ENCODE assay signal across 16 cellular contexts in genomic region chr5:142512041-142512679, GRCh38.
DNase-seq lines count a peak whose midpoint lies in the region; ATAC-seq, FAIRE-seq and TF ChIP-seq lines count a peak whose summit lies in the region.
"Had no signal": no experiment of that assay in that cellular context is flagged by ENCODE, and none has a peak within 500 bp of the region (broad histone marks: within the 10 kb centered on the region; RNA-seq: fewer than 3 reads in every experiment).

No MANE protein-coding gene starts in this region.

- H3K4me1 ChIP-seq in kidney (ENCODE audit: control insufficient read depth in 1 of 2, insufficient read depth in 1 of 2, low read depth in 1 of 2, low read length in 2 of 2), result peaks cover 22 to 30% of the 10 kb centered on the region in 2 donors
- H3K4me1 ChIP-seq in HAP-1, result no peaks in the 10 kb centered on the region

- H3K36me3 ChIP-seq in kidney (ENCODE audit: control insufficient read depth in 1 of 2, insufficient read depth in 2 of 2, low read length in 2 of 2), result no peaks in the 10 kb centered on the region
- H3K36me3 ChIP-seq in HAP-1 (replicated peaks), result no peaks in the 10 kb centered on the region

- no peak for FAIRE-seq in kidney (lab: Jason Lieb, UNC)
- FAIRE-seq: GM18507, TTC549 had no signal

- H3K27me3 ChIP-seq in dorsolateral prefrontal cortex (no peaks in the 10 kb centered on the region), HAP-1 (ENCODE audit: low read depth) (peaks cover 4% of the 10 kb centered on the region; the same call in 1 of the 2 replicates)

- no peak overlapping the region for H3K9ac ChIP-seq in kidney (ENCODE audit: low read length in 2 of 2)

- in situ Hi-C loops in HAP-1 (cut with MboI; ENCODE audit: low sequenced_read_pairs), result no loop called here

- H3K4me3 ChIP-seq in dorsolateral prefrontal cortex (no peak overlapping the region), kidney (ENCODE audit: low read length in 2 of 2) (no peak overlapping the region), HAP-1 (no peak overlapping the region)

- intact Hi-C loops in dorsolateral prefrontal cortex (cut with DNase I), result no loop called here
- intact Hi-C loops in kidney (cut with DNase I), result no loop called here
- intact Hi-C loops in sciatic nerve (cut with DNase I), result no loop called here

- H3K9me3 ChIP-seq in kidney (ENCODE audit: control insufficient read depth in 1 of 2, low read length in 2 of 2), result peaks cover 0 to 4% of the 10 kb centered on the region in 2 donors
- H3K9me3 ChIP-seq in HAP-1, result no peaks in the 10 kb centered on the region

- peak overlapping the region in 34 of 59 donors; percentile 2 to 75 (median 46) for H3K27ac ChIP-seq in dorsolateral prefrontal cortex
- peak overlapping the region; percentile 65 to 85 for H3K27ac ChIP-seq in kidney (ENCODE audit: low read depth in 2 of 2, low read length in 2 of 2)

- TF ChIP-seq CTCF in dorsolateral prefrontal cortex (IDR thresholded peaks at IDR 0.05 in 54 of 56, conservative IDR thresholded peaks at IDR 0.05 in 2 of 56; ENCODE audit: low read depth in 1 of 56, partially characterized antibody in 56 of 56) (no peak), kidney (IDR thresholded peaks at IDR 0.05; ENCODE audit: borderline replicate concordance, extremely low read depth, insufficient read depth) (no peak)

- ATAC-seq in sciatic nerve, result peak; percentile 94
- ATAC-seq: activated CD8-positive, alpha-beta T cell treated with anti-CD3 and anti-CD28 coated beads, Interleukin-2, amount 10 ng/mL, durations not matched to agents 7 days and 5 days; stimulated activated memory B cell treated with anti-CD40 and anti-IgM and Interleukin-4, amounts not matched to agents 10 μg/mL and 1 μg/mL and 100 μg/mL, for 72 hours had no signal

- peak; percentile 38 for DNase-seq in Ammon's horn (ENCODE audit: low spot score)
- no peak for DNase-seq in dorsolateral prefrontal cortex
- DNase-seq in kidney, result no peak
- DNase-seq in sciatic nerve (ENCODE audit: low spot score), result no peak
- no peak for DNase-seq in stimulated activated CD4-positive, alpha-beta T cell treated with anti-CD3 and anti-CD28 coated beads, Interleukin-15, amount 100 ng/mL, for 24 hours
- no peak for DNase-seq in NCI-H748 treated with DMSO at 0.1 percent for 48 hours (lab: John Stamatoyannopoulos, UW)
- DNase-seq in stimulated activated naive CD4-positive, alpha-beta T cell treated with Interleukin-2 at 50 U/mL for 16 hours (lab: John Stamatoyannopoulos, UW), result no peak
- no peak for DNase-seq in HAP-1 (ENCODE audit: low spot score in 2 of 2)
- DNase-seq: activated CD8-positive, alpha-beta T cell treated with anti-CD3 and anti-CD28 coated beads, Interleukin-2, amount 10 ng/mL, durations not matched to agents 7 days and 5 days; activated effector memory CD4-positive, alpha-beta T cell treated with Interleukin-2 at 50 U/mL for 16 hours; effector memory CD4-positive, alpha-beta T cell; foreskin melanocyte; NCI-H2171 had no signal
